In genomic region chr7:151028131-151028947, GRCh38 we compare ENCODE assay signal across 1 cellular context.
A peak's percentile ranks its signal among the peaks of the same experiment; 100 is the strongest.
TF ChIP-seq lines count a peak whose summit lies in the region.

ABCB8 (plus strand) TSS chr7:151028450; CDS start chr7:151028516, 66 bp downstream.

TF ChIP-seq in K562, 482 proteins besides CTCF, POLR2A, EP300 and RAD21 (continued from another document and continues in another):
- no peak; a peak in 1 of 4 replicates for TF ChIP-seq ZNF318 (IDR thresholded peaks at IDR 0.05; ENCODE audit: borderline replicate concordance in 1 of 2, low read depth in 1 of 2)
- peak; percentile 20 for TF ChIP-seq XRCC5 (IDR thresholded peaks at IDR 0.05; ENCODE audit: low read depth, low read length)
- TF ChIP-seq HDGF (IDR thresholded peaks at IDR 0.05): no peak
- TF ChIP-seq DLX4 (CRISPR knock-in tag; IDR thresholded peaks at IDR 0.05): no peak
- no peak for TF ChIP-seq NFRKB (IDR thresholded peaks at IDR 0.05; ENCODE audit: low read depth)
- TF ChIP-seq NCOA6 (IDR thresholded peaks at IDR 0.05): no peak
- TF ChIP-seq ELK3 (CRISPR knock-in tag; IDR thresholded peaks at IDR 0.05): no peak
- TF ChIP-seq E4F1 (CRISPR knock-in tag; IDR thresholded peaks at IDR 0.05; ENCODE audit: borderline replicate concordance): no peak
- no peak for TF ChIP-seq ESRRB (CRISPR knock-in tag; IDR thresholded peaks at IDR 0.05; ENCODE audit: borderline replicate concordance)
- no peak for TF ChIP-seq ZNF3 (CRISPR knock-in tag; IDR thresholded peaks at IDR 0.05)
- no peak for TF ChIP-seq ZBTB8A (IDR thresholded peaks at IDR 0.05; ENCODE audit: partially characterized antibody)
- TF ChIP-seq CBFB (CRISPR knock-in tag; IDR thresholded peaks at IDR 0.05): peak; percentile 13; the same call in 1 of the 2 replicates
- TF ChIP-seq HMGN3 (IDR thresholded peaks at IDR 0.05; ENCODE audit: borderline replicate concordance, extremely low read depth, insufficient read length, low read depth, low read length): peak; percentile 88
- TF ChIP-seq PYGO2 (tag; IDR thresholded peaks at IDR 0.05): no peak
- peak; percentile 51; the same call in 1 of the 2 replicates for TF ChIP-seq MAFK (IDR thresholded peaks at IDR 0.05; ENCODE audit: low read length)
- TF ChIP-seq TOE1 (IDR thresholded peaks at IDR 0.05; ENCODE audit: borderline replicate concordance): peak; percentile 76; the same call in 1 of the 2 replicates
- 0 out of 2 replicates have a peak, but pooled peaks have one; percentile 31 for TF ChIP-seq TOE1 (CRISPR knock-in tag; IDR thresholded peaks at IDR 0.05; ENCODE audit: borderline replicate concordance, low read depth)
- peak; percentile 8; the same call in 1 of the 2 replicates for TF ChIP-seq ATF3 (IDR thresholded peaks at IDR 0.05)
- TF ChIP-seq ATF3 (CRISPR knock-in tag; conservative IDR thresholded peaks at IDR 0.05): peak; percentile 92
- no peak for TF ChIP-seq FOXA3 (CRISPR knock-in tag; conservative IDR thresholded peaks at IDR 0.05 in 1 of 2, IDR thresholded peaks at IDR 0.05 in 1 of 2)
- TF ChIP-seq CHAMP1 (IDR thresholded peaks at IDR 0.05): no peak
- peak; percentile 66 for TF ChIP-seq ERF (CRISPR knock-in tag; IDR thresholded peaks at IDR 0.05)
- no peak for TF ChIP-seq ZNF280B (CRISPR knock-in tag; IDR thresholded peaks at IDR 0.05)
- no peak for TF ChIP-seq EHMT2 (IDR thresholded peaks at IDR 0.05)
- no peak for TF ChIP-seq TCFL5 (CRISPR knock-in tag; conservative IDR thresholded peaks at IDR 0.05)
- peak; percentile 18; the same call in 1 of the 2 replicates for TF ChIP-seq SREBF2 (CRISPR knock-in tag; IDR thresholded peaks at IDR 0.05)
- TF ChIP-seq PML (IDR thresholded peaks at IDR 0.05; ENCODE audit: low read length): no peak
- TF ChIP-seq NR4A1 (CRISPR knock-in tag; IDR thresholded peaks at IDR 0.05): no peak
- TF ChIP-seq NR4A1 (tag; IDR thresholded peaks at IDR 0.05): peak; percentile 76
- TF ChIP-seq ZNF124 (CRISPR knock-in tag; IDR thresholded peaks at IDR 0.05): no peak
- TF ChIP-seq HOXB6 (CRISPR knock-in tag; IDR thresholded peaks at IDR 0.05; ENCODE audit: borderline replicate concordance): no peak
- no peak for TF ChIP-seq IRF9 (tag; IDR thresholded peaks at IDR 0.05)
- peak; percentile 97 for TF ChIP-seq CTCFL (IDR thresholded peaks at IDR 0.05; ENCODE audit: borderline replicate concordance, insufficient read depth, low read depth, low read length, poor library complexity, severe bottlenecking)
- TF ChIP-seq NFATC3 (IDR thresholded peaks at IDR 0.05): no peak
- TF ChIP-seq CLOCK (CRISPR knock-in tag; IDR thresholded peaks at IDR 0.05; ENCODE audit: borderline replicate concordance): no peak
